23 cellular contexts compared by ENCODE assay signal in the genomic region with DNA sequence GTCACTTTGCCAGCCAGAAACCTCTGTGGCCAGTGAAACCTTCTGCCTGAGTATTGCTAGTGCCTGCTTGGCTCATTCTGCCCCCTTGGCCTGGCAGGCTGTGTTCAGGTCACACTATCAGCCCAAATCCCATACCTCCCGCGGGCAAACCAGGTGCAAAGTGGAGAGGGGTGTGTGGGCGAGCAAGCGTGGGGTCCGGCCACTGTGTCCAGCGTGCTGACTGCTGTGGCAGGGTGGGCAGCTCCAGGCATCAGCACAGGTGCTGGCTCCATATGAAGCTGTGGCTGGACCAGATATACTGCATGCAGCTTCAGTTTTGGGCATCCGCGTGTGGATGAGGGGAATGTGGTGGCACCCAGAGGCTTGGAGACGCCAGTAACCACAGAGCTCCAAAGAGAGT.
"Had no signal": no experiment of that assay in that cellular context is flagged by ENCODE, and none has a peak within 500 bp of the region (broad histone marks: within the 10 kb centered on the region; RNA-seq: fewer than 3 reads in every experiment).

No MANE protein-coding gene starts in this region.

- H3K4me1 ChIP-seq: Peyer's patch had no signal

- ATAC-seq: activated T-helper 17 cell treated with anti-CD3 and anti-CD28 coated beads, Interleukin-2, amount 50 U/mL, for 72 hours; K562 had no signal

- H3K27ac ChIP-seq: brain microvascular endothelial cell, cardiac muscle cell, Peyer's patch had no signal

- H3K36me3 ChIP-seq: brain microvascular endothelial cell, cardiac muscle cell, Peyer's patch had no signal

- FAIRE-seq: K562, TTC549 had no signal

- DNase-seq: activated B cell treated with CpG ODN at 0.5 μM for 24 hours; activated CD4-positive, alpha-beta memory T cell treated with anti-CD3 and anti-CD28 coated beads, Interleukin-2, amount 10 ng/mL, durations not matched to agents 7 days and 5 days; activated CD4-positive, alpha-beta T cell treated with anti-CD3 and anti-CD28 coated beads for 1 hour; activated CD4-positive, alpha-beta T cell treated with anti-CD3 and anti-CD28 coated beads, Interleukin-2, amount 10 ng/mL, durations not matched to agents 7 days and 5 days; activated gamma-delta T cell; activated naive CD4-positive, alpha-beta T cell treated with anti-CD3 and anti-CD28 coated beads for 36 hours; activated T-cell treated with anti-CD3 and anti-CD28 coated beads for 4 hours; activated T-cell treated with anti-CD3 and anti-CD28 coated beads, Interleukin-2, amount 50 U/mL, for 48 hours; amygdala; brain microvascular endothelial cell; Karpas-422; MM.1S; NCI-H1105; NCI-H1436; NCI-H1694 treated with DMSO at 0.1 percent for 48 hours; NCI-H2029 treated with DMSO at 0.1 percent for 48 hours; NCI-H510A treated with DMSO at 0.1 percent for 48 hours; Peyer's patch; SHP77 treated with DMSO at 0.1 percent for 48 hours had no signal

- H3K4me3 ChIP-seq: cardiac muscle cell, K562, Peyer's patch had no signal

- H3K27me3 ChIP-seq: brain microvascular endothelial cell, cardiac muscle cell, Peyer's patch had no signal
